ENCODE assay signal across 24 cellular contexts in genomic region chr10:16442914-16443313, GRCh38.
"Had no signal": no experiment of that assay in that cellular context is flagged by ENCODE, and none has a peak within 500 bp of the region (broad histone marks: within the 10 kb centered on the region; RNA-seq: fewer than 3 reads in every experiment).

No MANE protein-coding gene starts in this region.

- DNase-seq: activated CD4-positive, alpha-beta memory T cell treated with anti-CD3 and anti-CD28 coated beads, Interleukin-2, amount 10 ng/mL, durations not matched to agents 7 days and 5 days; activated CD4-positive, alpha-beta T cell treated with anti-CD3 and anti-CD28 coated beads for 36 hours; activated CD4-positive, alpha-beta T cell treated with anti-CD3 and anti-CD28 coated beads, Interleukin-2, amount 10 ng/mL, durations not matched to agents 24 days and 14 days; activated CD8-positive, alpha-beta memory T cell treated with anti-CD3 and anti-CD28 coated beads, Interleukin-2, amount 50 U/mL, for 48 hours; activated gamma-delta T cell treated with Interleukin-2 at 50 U/mL for 16 hours; activated naive CD4-positive, alpha-beta T cell treated with anti-CD3 and anti-CD28 coated beads for 36 hours; activated naive CD8-positive, alpha-beta T cell treated with anti-CD3 and anti-CD28 coated beads for 36 hours; activated naive CD8-positive, alpha-beta T cell treated with anti-CD3 and anti-CD28 coated beads, Interleukin-2, amount 50 U/mL, for 24 hours; activated T-cell treated with anti-CD3 and anti-CD28 coated beads, Interleukin-2, amount 50 U/mL, for 4 hours; amygdala; aorta; body of pancreas; caudate nucleus; cerebellar nuclear complex; colonic mucosa; effector CD8-positive, alpha-beta T cell; esophagus squamous epithelium; head of caudate nucleus; T-helper 2 cell had no signal

- H3K9me3 Mint-ChIP-seq: activated CD4-positive, alpha-beta memory T cell treated with anti-CD3 and anti-CD28 coated beads, Interleukin-2, amount 10 ng/mL, durations not matched to agents 7 days and 5 days; activated CD4-positive, alpha-beta T cell treated with anti-CD3 and anti-CD28 coated beads, Interleukin-2, amount 10 ng/mL, durations not matched to agents 24 days and 14 days; activated naive CD4-positive, alpha-beta T cell treated with anti-CD3 and anti-CD28 coated beads for 36 hours; activated naive CD4-positive, alpha-beta T cell treated with anti-CD3 and anti-CD28 coated beads, Interleukin-2, amount 50 U/mL, for 24 hours; activated naive CD8-positive, alpha-beta T cell treated with anti-CD3 and anti-CD28 coated beads for 36 hours; activated naive CD8-positive, alpha-beta T cell treated with anti-CD3 and anti-CD28 coated beads, Interleukin-2, amount 50 U/mL, for 24 hours; activated T-cell treated with anti-CD3 and anti-CD28 coated beads, Interleukin-2, amount 50 U/mL, for 4 hours; activated T-helper 1 cell treated with anti-CD3 and anti-CD28 coated beads, Interleukin-12 subunit alpha, Interleukin-12 subunit beta, Interleukin-2, Interleukin-4 antibody, amounts not matched to agents 30 ng/mL and 10 ng/mL and 1 ng/mL, durations not matched to agents 14 hours and 24 hours and 36 hours; WTC11 had no signal

- H3K4me3 ChIP-seq: adrenal gland, body of pancreas, colonic mucosa, esophagus squamous epithelium had no signal

- H3K27me3 Mint-ChIP-seq: activated CD4-positive, alpha-beta memory T cell treated with anti-CD3 and anti-CD28 coated beads, Interleukin-2, amount 10 ng/mL, durations not matched to agents 7 days and 5 days; activated CD4-positive, alpha-beta T cell treated with anti-CD3 and anti-CD28 coated beads for 36 hours; activated CD4-positive, alpha-beta T cell treated with anti-CD3 and anti-CD28 coated beads, Interleukin-2, amount 10 ng/mL, durations not matched to agents 24 days and 14 days; activated naive CD4-positive, alpha-beta T cell treated with anti-CD3 and anti-CD28 coated beads, Interleukin-2, amount 50 U/mL, for 24 hours; activated naive CD8-positive, alpha-beta T cell treated with anti-CD3 and anti-CD28 coated beads for 36 hours; activated naive CD8-positive, alpha-beta T cell treated with anti-CD3 and anti-CD28 coated beads, Interleukin-2, amount 50 U/mL, for 24 hours had no signal

- H3K27ac Mint-ChIP-seq: activated CD4-positive, alpha-beta memory T cell treated with anti-CD3 and anti-CD28 coated beads, Interleukin-2, amount 10 ng/mL, durations not matched to agents 7 days and 5 days; activated CD4-positive, alpha-beta T cell treated with anti-CD3 and anti-CD28 coated beads for 36 hours; activated CD4-positive, alpha-beta T cell treated with anti-CD3 and anti-CD28 coated beads, Interleukin-2, amount 10 ng/mL, durations not matched to agents 24 days and 14 days; activated naive CD4-positive, alpha-beta T cell treated with anti-CD3 and anti-CD28 coated beads for 36 hours; activated naive CD4-positive, alpha-beta T cell treated with anti-CD3 and anti-CD28 coated beads, Interleukin-2, amount 50 U/mL, for 24 hours; activated naive CD8-positive, alpha-beta T cell treated with anti-CD3 and anti-CD28 coated beads for 36 hours; activated naive CD8-positive, alpha-beta T cell treated with anti-CD3 and anti-CD28 coated beads, Interleukin-2, amount 50 U/mL, for 24 hours; activated T-helper 1 cell treated with anti-CD3 and anti-CD28 coated beads, Interleukin-12 subunit alpha, Interleukin-12 subunit beta, Interleukin-2, Interleukin-4 antibody, amounts not matched to agents 30 ng/mL and 10 ng/mL and 1 ng/mL, durations not matched to agents 14 hours and 24 hours and 36 hours; WTC11 had no signal

- ATAC-seq: activated CD4-positive, alpha-beta T cell treated with anti-CD3 and anti-CD28 coated beads for 36 hours; activated CD4-positive, CD25-positive, alpha-beta regulatory T cell treated with anti-CD3 and anti-CD28 coated beads, Interleukin-2, amount 50 U/mL, for 24 hours; activated naive CD8-positive, alpha-beta T cell treated with anti-CD3 and anti-CD28 coated beads, Interleukin-2, amount 50 U/mL, for 24 hours; activated T-cell treated with anti-CD3 and anti-CD28 coated beads, Interleukin-2, amount 50 U/mL, for 4 hours; body of pancreas; WTC11 had no signal

- H3K36me3 ChIP-seq: adrenal gland, colonic mucosa had no signal

- H3K9me3 ChIP-seq: adrenal gland, body of pancreas, colonic mucosa, esophagus squamous epithelium had no signal

- H3K4me3 Mint-ChIP-seq: activated CD4-positive, alpha-beta memory T cell treated with anti-CD3 and anti-CD28 coated beads, Interleukin-2, amount 10 ng/mL, durations not matched to agents 7 days and 5 days; activated CD4-positive, alpha-beta T cell treated with anti-CD3 and anti-CD28 coated beads for 36 hours; activated CD4-positive, alpha-beta T cell treated with anti-CD3 and anti-CD28 coated beads, Interleukin-2, amount 10 ng/mL, durations not matched to agents 24 days and 14 days; activated naive CD4-positive, alpha-beta T cell treated with anti-CD3 and anti-CD28 coated beads for 36 hours; activated naive CD4-positive, alpha-beta T cell treated with anti-CD3 and anti-CD28 coated beads, Interleukin-2, amount 50 U/mL, for 24 hours; activated naive CD8-positive, alpha-beta T cell treated with anti-CD3 and anti-CD28 coated beads for 36 hours; activated naive CD8-positive, alpha-beta T cell treated with anti-CD3 and anti-CD28 coated beads, Interleukin-2, amount 50 U/mL, for 24 hours; activated T-cell treated with anti-CD3 and anti-CD28 coated beads, Interleukin-2, amount 50 U/mL, for 4 hours; activated T-helper 1 cell treated with anti-CD3 and anti-CD28 coated beads, Interleukin-12 subunit alpha, Interleukin-12 subunit beta, Interleukin-2, Interleukin-4 antibody, amounts not matched to agents 30 ng/mL and 10 ng/mL and 1 ng/mL, durations not matched to agents 14 hours and 24 hours and 36 hours; WTC11 had no signal

- H3K36me3 Mint-ChIP-seq: WTC11 had no signal

- H3K27me3 ChIP-seq: adrenal gland, body of pancreas, colonic mucosa, esophagus squamous epithelium had no signal
